In the genomic region with DNA sequence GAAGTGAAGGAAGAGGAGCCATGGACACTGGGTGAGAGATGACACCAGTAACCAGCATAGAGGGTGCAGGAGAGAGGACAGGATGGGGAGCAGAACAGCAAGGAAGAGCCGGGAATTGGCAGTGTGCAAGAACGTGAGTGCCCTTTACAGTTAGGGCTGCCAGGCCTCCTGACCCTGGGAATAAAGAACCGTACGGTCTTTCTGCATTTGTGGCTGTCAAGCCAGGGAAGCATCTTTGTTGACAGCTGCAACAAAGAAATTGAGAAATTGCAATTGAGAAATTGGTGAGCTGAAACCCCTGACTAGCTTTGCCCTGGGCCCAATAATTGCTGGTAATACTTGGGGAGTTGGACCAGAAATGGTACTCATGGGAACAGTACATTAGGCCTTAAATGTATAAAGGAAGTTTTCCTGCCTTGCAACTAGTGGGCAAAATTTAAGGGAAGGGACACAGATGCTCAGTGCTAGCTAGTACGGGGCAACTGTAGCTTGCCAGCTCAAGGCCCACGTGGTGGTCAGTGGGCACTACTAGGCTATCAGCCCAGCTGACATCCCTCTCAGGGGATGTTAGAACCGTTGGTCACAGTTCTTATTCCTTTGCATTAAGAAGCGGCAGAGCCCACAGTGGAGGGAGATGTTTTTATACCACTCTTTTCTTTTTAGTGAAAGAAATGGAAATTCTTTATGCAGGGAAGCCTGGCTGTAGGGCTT, we compare ENCODE assay signal across 21 cellular contexts.
"Had no signal": no experiment of that assay in that cellular context is flagged by ENCODE, and none has a peak within 500 bp of the region (broad histone marks: within the 10 kb centered on the region; RNA-seq: fewer than 3 reads in every experiment).

No MANE protein-coding gene starts in this region.

- H3K4me3 Mint-ChIP-seq: effector memory CD8-positive, alpha-beta T cell; naive B cell; nephron had no signal

- H3K27ac ChIP-seq: epithelial cell of prostate, esophagus muscularis mucosa, gastrocnemius medialis, heart right ventricle, pancreas, testis, tibial nerve had no signal

- H3K27ac Mint-ChIP-seq: effector memory CD8-positive, alpha-beta T cell; nephron had no signal

- H3K27me3 ChIP-seq: esophagus muscularis mucosa, gastrocnemius medialis, heart right ventricle, pancreas, testis, tibial nerve had no signal

- H3K4me1 ChIP-seq: pancreas, testis had no signal

- H3K9me3 ChIP-seq: esophagus muscularis mucosa, gastrocnemius medialis, heart right ventricle, pancreas, testis, tibial nerve had no signal

- H3K9me3 Mint-ChIP-seq: effector memory CD8-positive, alpha-beta T cell; nephron; stimulated activated effector memory CD8-positive, alpha-beta T cell treated with anti-CD3 and anti-CD28 coated beads, Interleukin-12 subunit alpha, Interleukin-12 subunit beta, amount 100 ng/mL, for 72 hours had no signal

- H3K36me3 Mint-ChIP-seq: naive B cell had no signal

- H3K4me3 ChIP-seq: esophagus muscularis mucosa, gastrocnemius medialis, heart right ventricle, pancreas, testis, tibial nerve had no signal

- H3K27me3 Mint-ChIP-seq: effector memory CD8-positive, alpha-beta T cell; naive B cell; progenitor cell of endocrine pancreas had no signal

- H3K36me3 ChIP-seq: gastrocnemius medialis had no signal

- DNase-seq: effector memory CD8-positive, alpha-beta T cell; gastrocnemius medialis; heart right ventricle; hypothalamus; kidney glomerular epithelial cell; mammary epithelial cell; midbrain; naive B cell; occipital lobe; pancreas; right cardiac atrium; stimulated activated CD4-positive, alpha-beta T cell treated with anti-CD3 and anti-CD28 coated beads, Interleukin-4, amount 100 ng/mL, for 1 hour; stimulated activated CD8-positive, alpha-beta memory T cell treated with anti-CD3 and anti-CD28 coated beads, Interleukin-4, amount 100 ng/mL, for 48 hours; stimulated activated naive CD8-positive, alpha-beta T cell treated with anti-CD3 and anti-CD28 coated beads, Interleukin-15, Interleukin-2, amounts not matched to agents 100 U/mL and 50 U/mL, for 24 hours; testis had no signal

- ATAC-seq: effector memory CD8-positive, alpha-beta T cell; gastrocnemius medialis; heart right ventricle; pancreas; right cardiac atrium; stimulated activated naive CD8-positive, alpha-beta T cell treated with anti-CD3 and anti-CD28 coated beads, Interleukin-15, Interleukin-2, amounts not matched to agents 100 U/mL and 50 U/mL, for 24 hours had no signal
